26 cellular contexts compared by ENCODE assay signal in the genomic region with DNA sequence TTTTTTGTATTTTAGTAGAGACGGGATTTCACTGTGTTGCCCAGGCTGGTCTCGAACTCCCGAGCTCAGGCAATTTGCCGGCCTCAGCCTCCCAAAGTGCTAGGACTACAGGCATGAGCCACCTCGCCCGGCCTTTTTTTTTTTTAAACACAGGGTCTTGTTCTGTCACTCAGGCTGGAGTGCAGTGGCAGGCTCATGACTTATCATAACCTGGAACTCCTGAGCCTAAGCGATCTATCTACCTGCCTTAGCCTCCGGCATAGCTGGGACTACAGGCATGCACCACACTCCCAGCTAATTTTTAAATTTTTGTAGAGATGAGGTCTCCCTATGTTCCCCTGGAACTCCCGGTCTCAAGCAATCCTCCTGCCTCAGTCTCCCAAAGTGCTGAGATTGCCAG. TPM values are rescaled to one million over a fixed set of nuclear protein-coding genes. Genes with fewer than 3 reads are reported as not detected.
DNase-seq lines count a peak whose midpoint lies in the region; ATAC-seq, FAIRE-seq and TF ChIP-seq lines count a peak whose summit lies in the region.
"Had no signal": no experiment of that assay in that cellular context is flagged by ENCODE, and none has a peak within 500 bp of the region (broad histone marks: within the 10 kb centered on the region; RNA-seq: fewer than 3 reads in every experiment).

No MANE protein-coding gene starts in this region.

- DNase-seq in DMS53 (lab: John Stamatoyannopoulos, UW) (peak; percentile 23), DMS53 treated with DMSO at 0.1 percent for 48 hours (lab: John Stamatoyannopoulos, UW; ENCODE audit: unreplicated experiment) (no peak), adrenal gland (no peak), keratinocyte (ENCODE audit: low read depth, low spot score) (no peak), retinal pigment epithelial cell (ENCODE audit: low read depth) (no peak), COR-L47 (lab: John Stamatoyannopoulos, UW) (no peak), MM.1S (no peak)
- DNase-seq: activated CD4-positive, alpha-beta T cell treated with anti-CD3 and anti-CD28 coated beads for 4 hours; activated naive CD4-positive, alpha-beta T cell treated with anti-CD3 and anti-CD28 coated beads for 36 hours; activated T-cell treated with anti-CD3 and anti-CD28 coated beads, Interleukin-2, amount 50 U/mL, for 72 hours; central memory CD4-positive, alpha-beta T cell; dorsolateral prefrontal cortex; H7; head of caudate nucleus; midbrain; natural killer cell; NCI-H1105; NCI-H1930; sigmoid colon; stimulated activated naive CD8-positive, alpha-beta T cell treated with anti-CD3 and anti-CD28 coated beads, Interleukin-15, amount 100 ng/mL, for 72 hours had no signal

- peaks cover 2% of the 10 kb centered on the region for H4K20me1 ChIP-seq in keratinocyte (ENCODE audit: control insufficient read depth, extremely low read depth, insufficient read depth, low read length)
- no peaks in the 10 kb centered on the region for H4K20me1 ChIP-seq in MM.1S (ENCODE audit: insufficient read depth, low read length)

- H3K36me3 ChIP-seq in adrenal gland (replicated peaks in 1 of 2) (no peaks in the 10 kb centered on the region), keratinocyte (ENCODE audit: control insufficient read depth in 2 of 2, extremely low read depth in 1 of 2, insufficient read depth in 2 of 2, low read length in 2 of 2) (no peaks in the 10 kb centered on the region), MM.1S (replicated peaks; ENCODE audit: insufficient read depth, low read length) (no peaks in the 10 kb centered on the region)
- H3K36me3 ChIP-seq: pancreas, sigmoid colon had no signal

- no peaks in the 10 kb centered on the region for H3K27me3 ChIP-seq in adrenal gland
- no peaks in the 10 kb centered on the region for H3K27me3 ChIP-seq in keratinocyte (ENCODE audit: control insufficient read depth, extremely low read depth, insufficient read depth, low read length)
- H3K27me3 ChIP-seq in MM.1S (replicated peaks; ENCODE audit: insufficient read depth, low read length), result no peaks in the 10 kb centered on the region
- H3K27me3 ChIP-seq: dorsolateral prefrontal cortex, pancreas, sigmoid colon had no signal

- FAIRE-seq in keratinocyte (lab: Jason Lieb, UNC), result no peak
- FAIRE-seq: GM12892, pancreas had no signal

- H3K4me2 ChIP-seq in keratinocyte (ENCODE audit: control insufficient read depth, extremely low read depth, insufficient read depth, low read depth, low read length) (peak overlapping the region; percentile 100), MM.1S (ENCODE audit: low read depth, low read length) (no peak overlapping the region)

- H3F3A ChIP-seq in MM.1S (ENCODE audit: insufficient read depth, low read length), result peaks cover 14% of the 10 kb centered on the region; the same call in 1 of the 2 replicates

- no peaks in the 10 kb centered on the region for H3K9me1 ChIP-seq in keratinocyte (ENCODE audit: control insufficient read depth, extremely low read depth, insufficient read depth, low read length)

- no peaks in the 10 kb centered on the region for H3K9me2 ChIP-seq in MM.1S (replicated peaks; ENCODE audit: insufficient read depth, low read length)

- peaks cover 19 to 31% of the 10 kb centered on the region in 2 donors for H3K4me1 ChIP-seq in adrenal gland (replicated peaks in 1 of 2)
- H3K4me1 ChIP-seq in keratinocyte (ENCODE audit: control insufficient read depth, extremely low read depth, insufficient read depth, low read length), result peaks cover 22% of the 10 kb centered on the region
- H3K4me1 ChIP-seq in MM.1S (ENCODE audit: low read length), result peaks cover 8% of the 10 kb centered on the region; the same call in 1 of the 2 replicates

- no peak for TF ChIP-seq POLR2A in adrenal gland (IDR thresholded peaks at IDR 0.05)

- H2AFZ ChIP-seq in keratinocyte (ENCODE audit: control insufficient read depth, low read length) (peak overlapping the region; percentile 19), MM.1S (ENCODE audit: low read length) (no peak overlapping the region)

- intact Hi-C loops in adrenal gland (cut with DNase I), result no loop called here

- peak overlapping the region in 1 of 4 donors; percentile 70 for H3K4me3 ChIP-seq in adrenal gland
- peak overlapping the region in 2 of 3 experiments; percentile 97 to 99 for H3K4me3 ChIP-seq in keratinocyte (ENCODE audit: control insufficient read depth in 2 of 3, extremely low read depth in 1 of 3, insufficient read depth in 2 of 3, low read depth in 1 of 3, low read length in 3 of 3)
- H3K4me3 ChIP-seq in retinal pigment epithelial cell (ENCODE audit: low read length), result peak overlapping the region; percentile 2
- no peak overlapping the region for H3K4me3 ChIP-seq in MM.1S (ENCODE audit: low read length)

- dilution Hi-C loops in keratinocyte (cut with MboI; ENCODE audit: extremely low pct_ligation_motif_present, low sequenced_read_pairs), result no loop called here

- ATAC-seq in HG02678 (IDR thresholded peaks at IDR 0.05; ENCODE audit: unreplicated experiment), result no peak
- ATAC-seq: activated T-cell treated with anti-CD3 and anti-CD28 coated beads, Interleukin-2, amount 50 U/mL, for 72 hours; natural killer cell; stimulated activated naive CD8-positive, alpha-beta T cell treated with anti-CD3 and anti-CD28 coated beads, Interleukin-15, amount 100 ng/mL, for 72 hours had no signal

- H3K79me2 ChIP-seq in keratinocyte (ENCODE audit: control insufficient read depth, insufficient read depth, low read length), result peaks cover 31% of the 10 kb centered on the region
- peaks cover 32% of the 10 kb centered on the region for H3K79me2 ChIP-seq in MM.1S (ENCODE audit: low read length)

- 96 to 98% (median 96%) methylated on average over 7 to 9 of the region's 9 CpGs for WGBS in adrenal gland, 4 donors

- H3K27ac ChIP-seq in adrenal gland (peak overlapping the region in 3 of 5 donors; percentile 93 to 96 (median 95)), keratinocyte (ENCODE audit: control insufficient read depth, insufficient read depth, low read length) (peak overlapping the region; percentile 96), MM.1S (ENCODE audit: low read length) (no peak overlapping the region)
- H3K27ac ChIP-seq: RWPE1, SK-N-MC had no signal

- H3K9me3 ChIP-seq in adrenal gland (replicated peaks in 1 of 3) (no peaks in the 10 kb centered on the region), keratinocyte (ENCODE audit: control insufficient read depth, low read depth, low read length) (no peaks in the 10 kb centered on the region), MM.1S (replicated peaks; ENCODE audit: insufficient read depth, low read length) (no peaks in the 10 kb centered on the region)
- H3K9me3 ChIP-seq: Caco-2, pancreas, sigmoid colon had no signal

- TF ChIP-seq CTCF in adrenal gland (IDR thresholded peaks at IDR 0.05) (no peak), keratinocyte (optimal IDR thresholded peaks at IDR 0.05 in 1 of 3, IDR thresholded peaks at IDR 0.05 in 1 of 3, conservative IDR thresholded peaks at IDR 0.05 in 1 of 3; ENCODE audit: extremely low read depth in 1 of 3, insufficient read depth in 2 of 3, low read length in 3 of 3) (no peak), retinal pigment epithelial cell (conservative IDR thresholded peaks at IDR 0.05; ENCODE audit: low read depth, low read length) (no peak), MM.1S (IDR thresholded peaks at IDR 0.05; ENCODE audit: low read length) (no peak)

- H3K9ac ChIP-seq in keratinocyte (ENCODE audit: control insufficient read depth, extremely low read depth, insufficient read depth, low read length) (peak overlapping the region; percentile 96), MM.1S (ENCODE audit: low read length) (no peak overlapping the region)

RNA-seq across cellular contexts. Expression of gene ITGAV, which starts 1.4 kb away (rescaled TPM):
- 100 to 1,000 TPM in 7 of 8 donors, 10 to 100 TPM in 1; 81.8 to 214 (median 121) TPM for total RNA-seq in adrenal gland
- polyA plus RNA-seq in adrenal gland (10 to 100 TPM in 2 of 3 donors, 1 to 10 TPM in 1; 8.9 to 37.7 (median 14.9) TPM), keratinocyte (63.7 to 114 TPM (median 76.6 TPM) in 3 replicates)
- 42.8 TPM for polyA plus RNA-seq in keratinocyte (2011; ENCODE audit: low read depth)
- polyA plus RNA-seq in keratinocyte (2011; cell fraction: cytosol; rRNA removed), result 12.1 and 23.3 TPM in 2 replicates
- 107 and 140 TPM in 2 replicates for polyA plus RNA-seq in keratinocyte (2011; cell fraction: nucleus; rRNA removed)
- 27.5 and 58.3 TPM in 2 replicates for polyA plus RNA-seq in keratinocyte (2012; ENCODE audit: low replicate concordance)
- polyA minus RNA-seq in keratinocyte, result 70.7 to 212 TPM (median 171 TPM) in 3 replicates
- 82.9 TPM for polyA minus RNA-seq in keratinocyte (2011; cell fraction: cytosol; rRNA and poly(A)+ RNA removed)
- polyA minus RNA-seq in keratinocyte (2011; cell fraction: nucleus; rRNA and poly(A)+ RNA removed), result 321 and 568 TPM in 2 replicates
